Comparison of ENCODE assay signal across 14 cellular contexts in genomic region chr15:99441427-99441766, GRCh38.
DNase-seq lines count a peak whose midpoint lies in the region; ATAC-seq and TF ChIP-seq lines count a peak whose summit lies in the region.
"Had no signal": no experiment of that assay in that cellular context is flagged by ENCODE, and none has a peak within 500 bp of the region (broad histone marks: within the 10 kb centered on the region; RNA-seq: fewer than 3 reads in every experiment).

No MANE protein-coding gene starts in this region.

- H3K79me2 ChIP-seq in PC-9 (ENCODE audit: low read depth), result no peaks in the 10 kb centered on the region

- H3K4me3 ChIP-seq in AG04450 (ENCODE audit: low read depth, low read length) (no peak overlapping the region), PC-9 (no peak overlapping the region), right cardiac atrium (ENCODE audit: low read length) (no peak overlapping the region), skin epidermis (no peak overlapping the region)

- H3K27ac ChIP-seq in AG04450 (ENCODE audit: low read depth, low read length) (peak overlapping the region; percentile 81), PC-9 (peak overlapping the region; percentile 75; the same call in 1 of the 2 replicates), right cardiac atrium (ENCODE audit: low read length) (peak overlapping the region; percentile 14), skin epidermis (peak overlapping the region in 16 of 21 experiments; percentile 12 to 87 (median 70))

- H3K27me3 ChIP-seq in AG04450 (ENCODE audit: control insufficient read depth, insufficient read depth, low read length) (no peaks in the 10 kb centered on the region), PC-9 (ENCODE audit: insufficient read depth, low read depth) (no peaks in the 10 kb centered on the region), right cardiac atrium (ENCODE audit: control insufficient read depth, insufficient read depth) (no peaks in the 10 kb centered on the region)

- H4K20me1 ChIP-seq in PC-9 (ENCODE audit: insufficient read depth), result no peaks in the 10 kb centered on the region

- 63% methylated on average over 6 of the region's 6 CpGs for WGBS in right cardiac atrium

- TF ChIP-seq CTCF in AG04450 (IDR thresholded peaks at IDR 0.05; ENCODE audit: low read depth, low read length), result no peak
- TF ChIP-seq CTCF in PC-9 (conservative IDR thresholded peaks at IDR 0.05), result no peak
- TF ChIP-seq CTCF in GM10248 (IDR thresholded peaks at IDR 0.05; ENCODE audit: control extremely low read depth, extremely low read depth, low read depth, missing control alignments), result no peak

- no peaks in the 10 kb centered on the region for H3K36me3 ChIP-seq in PC-9 (ENCODE audit: low read depth)

- intact Hi-C loops in PC-9 (cut with micrococcal nuclease; ENCODE audit: unreplicated experiment), result no loop called here
- intact Hi-C loops in right cardiac atrium (cut with DNase I), result loop anchor here in 1 of 4 donors (10.0 kb wide), 1 partner anchor 263 kb away; no protein-coding TSS in a partner anchor

- no peak for ATAC-seq in right cardiac atrium
- ATAC-seq in GM19452 (IDR thresholded peaks at IDR 0.05; ENCODE audit: unreplicated experiment), result no peak
- ATAC-seq in HG03442 (IDR thresholded peaks at IDR 0.05; ENCODE audit: unreplicated experiment), result no peak
- ATAC-seq: activated CD4-positive, CD25-positive, alpha-beta regulatory T cell treated with anti-CD3 and anti-CD28 coated beads, Interleukin-2, amount 50 U/mL, for 24 hours; T-helper 17 cell had no signal

- H3K4me2 ChIP-seq in PC-9, result no peak overlapping the region; the same call in 1 of the 2 replicates

- H3K9me3 ChIP-seq in AG04450 (ENCODE audit: control insufficient read depth, insufficient read depth, low read length) (no peaks in the 10 kb centered on the region), PC-9 (ENCODE audit: insufficient read depth, low read depth) (no peaks in the 10 kb centered on the region), right cardiac atrium (ENCODE audit: control insufficient read depth, low read length) (no peaks in the 10 kb centered on the region)

- CTCF ChIA-PET in AG04450 (lab: Charles Lee) (interaction anchor here (0.7 to 3.0 kb wide), 3 partner anchors 32 to 263 kb away, joined by 3 to 19 read pairs (median 3); no protein-coding TSS in a partner anchor), PC-9 (lab: Charles Lee) (no interaction called here), GM10248 (lab: Yijun Ruan, JAX) (no interaction called here)

- no TSS peak for BruUV-seq in PC-9 (replicated peaks; lab: Mats Ljungman, UMichigan)

- H2AFZ ChIP-seq in PC-9, result no peak overlapping the region

- peaks cover 9% of the 10 kb centered on the region; the same call in 1 of the 2 replicates for H3F3A ChIP-seq in PC-9 (ENCODE audit: insufficient read depth, low read depth)

- no peaks in the 10 kb centered on the region for H3K9me2 ChIP-seq in PC-9 (ENCODE audit: insufficient read depth)

- H3K4me1 ChIP-seq in PC-9 (replicated peaks; ENCODE audit: insufficient read depth) (peaks cover 24% of the 10 kb centered on the region), right cardiac atrium (ENCODE audit: control insufficient read depth, insufficient read depth, low read length) (peaks cover 22% of the 10 kb centered on the region)

- DNase-seq in AG04450 (ENCODE audit: low read depth, low spot score) (no peak), PC-9 (no peak), right cardiac atrium (no peak), GM10248 (ENCODE audit: extremely low spot score) (no peak)
- no peak for DNase-seq in stimulated activated CD4-positive, alpha-beta T cell treated with anti-CD3 and anti-CD28 coated beads, Interleukin-15, amount 100 ng/mL, for 24 hours
- DNase-seq: activated gamma-delta T cell, anterior cingulate cortex, immature natural killer cell, occipital lobe, T-helper 17 cell had no signal

- POLR2A ChIA-PET in AG04450 (lab: Yijun Ruan, JAX), result no interaction called here
- POLR2A ChIA-PET in PC-9 (lab: Charles Lee; ENCODE audit: unreplicated experiment), result no interaction called here
- POLR2A ChIA-PET in GM10248 (lab: Yijun Ruan, JAX), result no interaction called here

Comparison
In these comparisons a context has a peak if more than half of its experiments do, and no peak if none do; other contexts are left out.
1. H3K27ac ChIP-seq: peak in every context shown above with its lines; median percentile 81 in AG04450; 75 in PC-9; 70 in skin epidermis; 14 in right cardiac atrium.